1 cellular context compared by ENCODE assay signal in the genomic region with DNA sequence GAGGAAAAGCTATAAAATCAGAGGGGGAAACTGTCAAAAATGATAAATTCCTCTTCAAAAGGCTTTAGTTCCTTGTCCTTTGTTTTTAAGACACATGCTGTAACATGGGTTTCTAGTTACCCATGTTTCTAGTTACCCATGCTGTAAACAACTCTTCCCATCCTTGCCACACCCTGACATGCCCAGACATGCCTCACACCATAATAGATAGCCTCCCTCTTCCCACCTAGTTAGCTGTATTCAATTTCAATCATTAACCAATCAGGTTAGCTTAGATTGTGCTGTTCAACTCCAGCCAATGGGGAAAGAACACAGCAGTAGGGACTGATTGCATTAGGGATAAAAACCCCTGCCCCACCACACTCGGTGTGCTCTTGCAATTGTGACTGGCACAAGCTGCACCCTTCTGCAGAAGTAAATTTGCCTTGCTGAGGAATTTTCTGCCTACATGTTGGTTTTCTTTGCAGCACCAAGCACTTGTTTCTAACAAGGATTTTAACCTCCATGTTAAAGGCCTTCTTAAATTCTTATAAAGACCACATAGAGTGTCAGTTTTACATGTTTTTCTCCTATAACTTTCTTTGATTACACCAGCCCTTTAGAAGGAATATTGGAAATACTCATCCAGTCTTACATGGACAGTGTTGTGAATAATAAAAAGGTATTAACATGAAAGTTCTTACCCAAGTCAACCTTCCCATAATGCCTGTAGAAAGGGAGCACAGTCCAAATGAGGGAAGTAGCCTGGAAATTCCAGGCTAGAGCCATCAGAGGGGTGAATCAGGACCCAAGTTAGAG.
TF ChIP-seq lines count a peak whose summit lies in the region.

No MANE protein-coding gene starts in this region.

TF ChIP-seq in GM23338, 12 proteins besides CTCF, POLR2A, EP300 and RAD21 (continued from another document):
- TF ChIP-seq, protein P1, sequence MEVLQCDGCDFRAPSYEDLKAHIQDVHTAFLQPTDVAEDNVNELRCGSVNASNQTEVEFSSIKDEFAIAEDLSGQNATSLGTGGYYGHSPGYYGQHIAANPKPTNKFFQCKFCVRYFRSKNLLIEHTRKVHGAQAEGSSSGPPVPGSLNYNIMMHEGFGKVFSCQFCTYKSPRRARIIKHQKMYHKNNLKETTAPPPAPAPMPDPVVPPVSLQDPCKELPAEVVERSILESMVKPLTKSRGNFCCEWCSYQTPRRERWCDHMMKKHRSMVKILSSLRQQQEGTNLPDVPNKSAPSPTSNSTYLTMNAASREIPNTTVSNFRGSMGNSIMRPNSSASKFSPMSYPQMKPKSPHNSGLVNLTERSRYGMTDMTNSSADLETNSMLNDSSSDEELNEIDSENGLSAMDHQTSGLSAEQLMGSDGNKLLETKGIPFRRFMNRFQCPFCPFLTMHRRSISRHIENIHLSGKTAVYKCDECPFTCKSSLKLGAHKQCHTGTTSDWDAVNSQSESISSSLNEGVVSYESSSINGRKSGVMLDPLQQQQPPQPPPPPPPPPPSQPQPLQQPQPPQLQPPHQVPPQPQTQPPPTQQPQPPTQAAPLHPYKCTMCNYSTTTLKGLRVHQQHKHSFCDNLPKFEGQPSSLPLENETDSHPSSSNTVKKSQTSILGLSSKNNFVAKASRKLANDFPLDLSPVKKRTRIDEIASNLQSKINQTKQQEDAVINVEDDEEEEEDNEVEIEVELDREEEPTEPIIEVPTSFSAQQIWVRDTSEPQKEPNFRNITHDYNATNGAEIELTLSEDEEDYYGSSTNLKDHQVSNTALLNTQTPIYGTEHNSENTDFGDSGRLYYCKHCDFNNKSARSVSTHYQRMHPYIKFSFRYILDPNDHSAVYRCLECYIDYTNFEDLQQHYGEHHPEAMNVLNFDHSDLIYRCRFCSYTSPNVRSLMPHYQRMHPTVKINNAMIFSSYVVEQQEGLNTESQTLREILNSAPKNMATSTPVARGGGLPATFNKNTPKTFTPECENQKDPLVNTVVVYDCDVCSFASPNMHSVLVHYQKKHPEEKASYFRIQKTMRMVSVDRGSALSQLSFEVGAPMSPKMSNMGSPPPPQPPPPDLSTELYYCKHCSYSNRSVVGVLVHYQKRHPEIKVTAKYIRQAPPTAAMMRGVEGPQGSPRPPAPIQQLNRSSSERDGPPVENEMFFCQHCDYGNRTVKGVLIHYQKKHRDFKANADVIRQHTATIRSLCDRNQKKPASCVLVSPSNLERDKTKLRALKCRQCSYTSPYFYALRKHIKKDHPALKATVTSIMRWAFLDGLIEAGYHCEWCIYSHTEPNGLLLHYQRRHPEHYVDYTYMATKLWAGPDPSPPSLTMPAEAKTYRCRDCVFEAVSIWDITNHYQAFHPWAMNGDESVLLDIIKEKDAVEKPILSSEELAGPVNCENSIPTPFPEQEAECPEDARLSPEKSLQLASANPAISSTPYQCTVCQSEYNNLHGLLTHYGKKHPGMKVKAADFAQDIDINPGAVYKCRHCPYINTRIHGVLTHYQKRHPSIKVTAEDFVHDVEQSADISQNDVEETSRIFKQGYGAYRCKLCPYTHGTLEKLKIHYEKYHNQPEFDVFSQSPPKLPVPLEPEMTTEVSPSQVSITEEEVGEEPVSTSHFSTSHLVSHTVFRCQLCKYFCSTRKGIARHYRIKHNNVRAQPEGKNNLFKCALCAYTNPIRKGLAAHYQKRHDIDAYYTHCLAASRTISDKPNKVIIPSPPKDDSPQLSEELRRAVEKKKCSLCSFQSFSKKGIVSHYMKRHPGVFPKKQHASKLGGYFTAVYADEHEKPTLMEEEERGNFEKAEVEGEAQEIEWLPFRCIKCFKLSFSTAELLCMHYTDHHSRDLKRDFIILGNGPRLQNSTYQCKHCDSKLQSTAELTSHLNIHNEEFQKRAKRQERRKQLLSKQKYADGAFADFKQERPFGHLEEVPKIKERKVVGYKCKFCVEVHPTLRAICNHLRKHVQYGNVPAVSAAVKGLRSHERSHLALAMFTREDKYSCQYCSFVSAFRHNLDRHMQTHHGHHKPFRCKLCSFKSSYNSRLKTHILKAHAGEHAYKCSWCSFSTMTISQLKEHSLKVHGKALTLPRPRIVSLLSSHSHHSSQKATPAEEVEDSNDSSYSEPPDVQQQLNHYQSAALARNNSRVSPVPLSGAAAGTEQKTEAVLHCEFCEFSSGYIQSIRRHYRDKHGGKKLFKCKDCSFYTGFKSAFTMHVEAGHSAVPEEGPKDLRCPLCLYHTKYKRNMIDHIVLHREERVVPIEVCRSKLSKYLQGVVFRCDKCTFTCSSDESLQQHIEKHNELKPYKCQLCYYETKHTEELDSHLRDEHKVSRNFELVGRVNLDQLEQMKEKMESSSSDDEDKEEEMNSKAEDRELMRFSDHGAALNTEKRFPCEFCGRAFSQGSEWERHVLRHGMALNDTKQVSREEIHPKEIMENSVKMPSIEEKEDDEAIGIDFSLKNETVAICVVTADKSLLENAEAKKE (CRISPR knock-in tag; IDR thresholded peaks at IDR 0.05) = no peak
- no peak for TF ChIP-seq CREB1 (CRISPR knock-in tag; IDR thresholded peaks at IDR 0.05; ENCODE audit: low read depth)
- no peak for TF ChIP-seq ZNF331 (CRISPR knock-in tag; IDR thresholded peaks at IDR 0.05; ENCODE audit: low read depth)
- no peak for TF ChIP-seq ZNF114 (CRISPR knock-in tag; IDR thresholded peaks at IDR 0.05)
- TF ChIP-seq, protein P2, sequence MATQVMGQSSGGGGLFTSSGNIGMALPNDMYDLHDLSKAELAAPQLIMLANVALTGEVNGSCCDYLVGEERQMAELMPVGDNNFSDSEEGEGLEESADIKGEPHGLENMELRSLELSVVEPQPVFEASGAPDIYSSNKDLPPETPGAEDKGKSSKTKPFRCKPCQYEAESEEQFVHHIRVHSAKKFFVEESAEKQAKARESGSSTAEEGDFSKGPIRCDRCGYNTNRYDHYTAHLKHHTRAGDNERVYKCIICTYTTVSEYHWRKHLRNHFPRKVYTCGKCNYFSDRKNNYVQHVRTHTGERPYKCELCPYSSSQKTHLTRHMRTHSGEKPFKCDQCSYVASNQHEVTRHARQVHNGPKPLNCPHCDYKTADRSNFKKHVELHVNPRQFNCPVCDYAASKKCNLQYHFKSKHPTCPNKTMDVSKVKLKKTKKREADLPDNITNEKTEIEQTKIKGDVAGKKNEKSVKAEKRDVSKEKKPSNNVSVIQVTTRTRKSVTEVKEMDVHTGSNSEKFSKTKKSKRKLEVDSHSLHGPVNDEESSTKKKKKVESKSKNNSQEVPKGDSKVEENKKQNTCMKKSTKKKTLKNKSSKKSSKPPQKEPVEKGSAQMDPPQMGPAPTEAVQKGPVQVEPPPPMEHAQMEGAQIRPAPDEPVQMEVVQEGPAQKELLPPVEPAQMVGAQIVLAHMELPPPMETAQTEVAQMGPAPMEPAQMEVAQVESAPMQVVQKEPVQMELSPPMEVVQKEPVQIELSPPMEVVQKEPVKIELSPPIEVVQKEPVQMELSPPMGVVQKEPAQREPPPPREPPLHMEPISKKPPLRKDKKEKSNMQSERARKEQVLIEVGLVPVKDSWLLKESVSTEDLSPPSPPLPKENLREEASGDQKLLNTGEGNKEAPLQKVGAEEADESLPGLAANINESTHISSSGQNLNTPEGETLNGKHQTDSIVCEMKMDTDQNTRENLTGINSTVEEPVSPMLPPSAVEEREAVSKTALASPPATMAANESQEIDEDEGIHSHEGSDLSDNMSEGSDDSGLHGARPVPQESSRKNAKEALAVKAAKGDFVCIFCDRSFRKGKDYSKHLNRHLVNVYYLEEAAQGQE (IDR thresholded peaks at IDR 0.05; ENCODE audit: unreplicated experiment) = no peak
- no peak for TF ChIP-seq NANOG (IDR thresholded peaks at IDR 0.05; ENCODE audit: borderline replicate concordance)
- no peak for TF ChIP-seq JUNB (IDR thresholded peaks at IDR 0.05; ENCODE audit: unreplicated experiment)
- no peak for TF ChIP-seq POLR2AphosphoS5 (IDR thresholded peaks at IDR 0.05; ENCODE audit: low read depth)
- TF ChIP-seq STAT1 (IDR thresholded peaks at IDR 0.05; ENCODE audit: unreplicated experiment) = no peak
- TF ChIP-seq EZH2phosphoT487 (IDR thresholded peaks at IDR 0.05; ENCODE audit: unreplicated experiment) = no peak
